In genomic region chr3:195196266-195196665, GRCh38 we compare ENCODE assay signal across 10 cellular contexts.
DNase-seq lines count a peak whose midpoint lies in the region; ATAC-seq, FAIRE-seq and TF ChIP-seq lines count a peak whose summit lies in the region.
"Had no signal": no experiment of that assay in that cellular context is flagged by ENCODE, and none has a peak within 500 bp of the region (broad histone marks: within the 10 kb centered on the region; RNA-seq: fewer than 3 reads in every experiment).

No MANE protein-coding gene starts in this region.

- peak overlapping the region; percentile 66 for H2BK120ac ChIP-seq in IMR-90 (ENCODE audit: low read depth, low read length)
- H2BK120ac ChIP-seq in mesenchymal stem cell (ENCODE audit: low read depth, low read length) = peak overlapping the region; percentile 71

- no peak overlapping the region; the same call in 2 of the 3 replicates for H2BK15ac ChIP-seq in IMR-90 (ENCODE audit: low read depth, low read length)
- no peak overlapping the region for H2BK15ac ChIP-seq in mesenchymal stem cell (ENCODE audit: low read depth, poor library complexity, severe bottlenecking)

- dilution Hi-C loops in IMR-90 (cut with HindIII; ENCODE audit: low sequenced_read_pairs, unreplicated experiment) = no loop called here

- peaks cover 30 to 54% of the 10 kb centered on the region in 2 experiments; a peak in 3 of 4 replicates for H3K79me1 ChIP-seq in IMR-90 (ENCODE audit: low read depth in 1 of 2, low read length in 2 of 2)
- peaks cover 16% of the 10 kb centered on the region for H3K79me1 ChIP-seq in mesenchymal stem cell (replicated peaks; ENCODE audit: low read length, poor library complexity, severe bottlenecking)

- H3K4me3 ChIP-seq in AG04450 (ENCODE audit: low read depth, low read length) (no peak overlapping the region), IMR-90 (ENCODE audit: insufficient read depth, low read depth, low read length) (no peak overlapping the region), mesenchymal stem cell (ENCODE audit: insufficient read depth in 1 of 2, low read depth in 1 of 2, low read length in 2 of 2) (peak overlapping the region in 1 of 2 experiments; percentile 25)

- TF ChIP-seq CTCF in AG04450 (IDR thresholded peaks at IDR 0.05; ENCODE audit: low read depth, low read length) = no peak
- TF ChIP-seq CTCF in IMR-90 (conservative IDR thresholded peaks at IDR 0.05; ENCODE audit: low read depth, low read length) = no peak
- TF ChIP-seq CTCF in GM13976 (IDR thresholded peaks at IDR 0.05; ENCODE audit: borderline replicate concordance, control extremely low read depth, extremely low read depth, insufficient read depth, missing control alignments) = no peak

- H3K4me2 ChIP-seq in IMR-90 (ENCODE audit: low read depth, low read length) (peak overlapping the region; percentile 18), mesenchymal stem cell (ENCODE audit: low read length, poor library complexity, severe bottlenecking) (no peak overlapping the region)

- no peak for TF ChIP-seq RAD21 in IMR-90 (IDR thresholded peaks at IDR 0.05; ENCODE audit: low read length)

- H3K36me3 ChIP-seq in IMR-90 (ENCODE audit: control insufficient read depth, insufficient read depth, low read length) = no peaks in the 10 kb centered on the region
- peaks cover 0 to 8% of the 10 kb centered on the region in 2 experiments for H3K36me3 ChIP-seq in mesenchymal stem cell (ENCODE audit: control insufficient read depth in 1 of 2, insufficient read depth in 2 of 2, low read depth in 1 of 2, low read length in 2 of 2)

- peak overlapping the region; percentile 31 for H3K27ac ChIP-seq in AG04450 (ENCODE audit: low read depth, low read length)
- H3K27ac ChIP-seq in IMR-90 (ENCODE audit: insufficient read depth, low read length) = peak overlapping the region; percentile 63
- H3K27ac ChIP-seq in mesenchymal stem cell (ENCODE audit: low read length, poor library complexity, severe bottlenecking) = peak overlapping the region; percentile 71

- no peak for FAIRE-seq in RCC 7860 (lab: Jason Lieb, UNC)

- no peak overlapping the region for H4K91ac ChIP-seq in IMR-90 (ENCODE audit: insufficient read depth, low read depth, low read length)
- peak overlapping the region; percentile 92 for H4K91ac ChIP-seq in mesenchymal stem cell (ENCODE audit: low read length)

- WGBS in IMR-90 (ENCODE audit: extremely low coverage in 2 of 2, insufficient read length in 1 of 2), 2 experiments = 75% methylated on average over 1 of the region's 5 CpGs; no CpG with 5 or more reads in 1 of the 2 experiments
- 38% methylated on average over 4 of the region's 5 CpGs for WGBS in mesenchymal stem cell

- H3K14ac ChIP-seq in IMR-90 (replicated peaks; ENCODE audit: low read depth, low read length) (no peak overlapping the region), mesenchymal stem cell (ENCODE audit: low read length in 2 of 2) (peak overlapping the region in 1 of 2 experiments; percentile 35)

- H3K9ac ChIP-seq in IMR-90 (ENCODE audit: low read depth, low read length) (peak overlapping the region; percentile 20; the same call in 1 of the 2 replicates), mesenchymal stem cell (ENCODE audit: low read length) (peak overlapping the region; percentile 81)

- H3K9me3 ChIP-seq in AG04450 (ENCODE audit: control insufficient read depth, insufficient read depth, low read length) = peaks cover 6% of the 10 kb centered on the region
- no peaks in the 10 kb centered on the region for H3K9me3 ChIP-seq in IMR-90 (ENCODE audit: control insufficient read depth, insufficient read depth, low read length)
- peaks cover 7% of the 10 kb centered on the region for H3K9me3 ChIP-seq in mesenchymal stem cell (ENCODE audit: control insufficient read depth, low read length)

- H3K4me1 ChIP-seq in IMR-90 (ENCODE audit: control insufficient read depth, insufficient read depth, low read length) = peaks cover 20% of the 10 kb centered on the region
- peaks cover 19% of the 10 kb centered on the region for H3K4me1 ChIP-seq in mesenchymal stem cell (ENCODE audit: control insufficient read depth, insufficient read depth, low read depth, low read length)

- H4K5ac ChIP-seq in IMR-90 (ENCODE audit: low read depth, low read length) = peak overlapping the region; percentile 14

- H3K27me3 ChIP-seq in AG04450 (ENCODE audit: control insufficient read depth, insufficient read depth, low read length) = no peaks in the 10 kb centered on the region
- H3K27me3 ChIP-seq in IMR-90 (ENCODE audit: control insufficient read depth, insufficient read depth, low read length) = no peaks in the 10 kb centered on the region
- no peaks in the 10 kb centered on the region for H3K27me3 ChIP-seq in mesenchymal stem cell (ENCODE audit: control insufficient read depth in 1 of 2, insufficient read depth in 1 of 2, low read length in 2 of 2)

- H3K18ac ChIP-seq in IMR-90 (ENCODE audit: low read depth, low read length) (peak overlapping the region; percentile 7; the same call in 1 of the 2 replicates), mesenchymal stem cell (ENCODE audit: low read depth in 1 of 2, low read length in 2 of 2) (peak overlapping the region; percentile 87 to 93)

- peak overlapping the region; percentile 77 for H2AFZ ChIP-seq in IMR-90 (replicated peaks; ENCODE audit: low read length, poor library complexity)
- no peak overlapping the region for H2AFZ ChIP-seq in mesenchymal stem cell (ENCODE audit: low read depth, low read length)

- peaks cover 13% of the 10 kb centered on the region for H3K9me1 ChIP-seq in IMR-90 (ENCODE audit: insufficient read depth, low read length)

- H2BK5ac ChIP-seq in IMR-90 (ENCODE audit: low read depth, low read length, poor library complexity, severe bottlenecking) (peak overlapping the region; percentile 77), mesenchymal stem cell (ENCODE audit: low read depth, low read length, poor library complexity, severe bottlenecking) (no peak overlapping the region)

- peak overlapping the region; percentile 85; the same call in 1 of the 2 replicates for H2AK5ac ChIP-seq in IMR-90 (ENCODE audit: low read depth, low read length)
- no peak overlapping the region for H2AK5ac ChIP-seq in mesenchymal stem cell (ENCODE audit: low read length, severe bottlenecking)

- TF ChIP-seq POLR2A in IMR-90 (IDR thresholded peaks at IDR 0.05; ENCODE audit: low read depth, low read length) = no peak

- H3K4ac ChIP-seq in IMR-90 (ENCODE audit: low read depth, low read length) (peak overlapping the region; percentile 67), mesenchymal stem cell (ENCODE audit: low read depth in 1 of 2, low read length in 2 of 2) (peak overlapping the region; percentile 88 to 97)

- H2BK12ac ChIP-seq in mesenchymal stem cell (ENCODE audit: low read length in 2 of 2) = peak overlapping the region; percentile 86 to 99

- no peak overlapping the region for H3K56ac ChIP-seq in IMR-90 (ENCODE audit: extremely low read depth, insufficient read depth, low read length)

- in situ Hi-C loops in IMR-90 (cut with MboI; ENCODE audit: low sequenced_read_pairs) (no loop called here), GM13976 (cut with MboI; ENCODE audit: low sequenced_read_pairs, unreplicated experiment) (no loop called here)

- DNase-seq in AG04450 (ENCODE audit: low read depth, low spot score) (no peak), IMR-90 (peak; percentile 61), dedifferentiated amniotic fluid mesenchymal stem cell (ENCODE audit: extremely low spot score) (peak; percentile 55), mesenchymal stem cell (peak; percentile 78), RCC 7860 (ENCODE audit: low spot score) (no peak), GM13976 (ENCODE audit: low spot score) (no peak)
- DNase-seq: activated gamma-delta T cell, DMS153 had no signal

- no TSS peak for BruUV-seq in IMR-90 (replicated peaks; lab: Mats Ljungman, UMichigan)

- CTCF ChIA-PET in AG04450 (lab: Charles Lee) (interaction anchor here (0.6 to 1.6 kb wide), 3 partner anchors 64 to 100 kb away, joined by 3 to 5 read pairs (median 4); partner anchors contain the start of gene XXYLT1), IMR-90 (lab: Yijun Ruan, JAX) (interaction anchor here (0.9 to 1.0 kb wide), 2 partner anchors 14 to 514 kb away, joined by 3 read pairs; no protein-coding TSS in a partner anchor)

- H3K23ac ChIP-seq in IMR-90 (ENCODE audit: low read depth, low read length) (no peak overlapping the region), mesenchymal stem cell (ENCODE audit: low read length in 2 of 2) (no peak overlapping the region)

- H2BK20ac ChIP-seq in IMR-90 (ENCODE audit: low read depth, low read length) = no peak overlapping the region

- H2AK9ac ChIP-seq in IMR-90 (replicated peaks; ENCODE audit: low read depth, low read length, poor library complexity) = peak overlapping the region; percentile 80

- intact Hi-C loops in IMR-90 (cut with micrococcal nuclease) = loop anchor here (5.0 kb wide), 1 partner anchor 89 kb away; no protein-coding TSS in a partner anchor

- peak overlapping the region; percentile 21 to 80; a peak in 3 of 4 replicates for H4K8ac ChIP-seq in IMR-90 (ENCODE audit: low read depth in 2 of 2, low read length in 2 of 2)
- peak overlapping the region; percentile 92 for H4K8ac ChIP-seq in mesenchymal stem cell (ENCODE audit: low read length)

- POLR2A ChIA-PET in AG04450 (lab: Yijun Ruan, JAX) (no interaction called here), IMR-90 (lab: Charles Lee; ENCODE audit: unreplicated experiment) (no interaction called here)

- peak; percentile 89 for ATAC-seq in IMR-90 (ENCODE audit: low read depth)
- ATAC-seq in GM21381 (IDR thresholded peaks at IDR 0.05; ENCODE audit: unreplicated experiment) = no peak
- ATAC-seq in HG02610 (IDR thresholded peaks at IDR 0.05; ENCODE audit: unreplicated experiment) = no peak

- no peaks in the 10 kb centered on the region for H4K20me1 ChIP-seq in IMR-90 (ENCODE audit: insufficient read depth, low read length)

TF ChIP-seq in IMR-90, 13 proteins besides CTCF, POLR2A, EP300 and RAD21 (continues in another document):
- TF ChIP-seq MAZ (IDR thresholded peaks at IDR 0.05; ENCODE audit: borderline replicate concordance, low read depth, low read length) (no peak), ELK1 (IDR thresholded peaks at IDR 0.05; ENCODE audit: borderline replicate concordance, low read depth, low read length) (no peak), RCOR1 (IDR thresholded peaks at IDR 0.05; ENCODE audit: insufficient replicate concordance, low read length) (no peak), CHD1 (IDR thresholded peaks at IDR 0.05; ENCODE audit: low read depth, low read length) (no peak)

Comparison
In these comparisons a context has a peak if more than half of its experiments do, and no peak if none do; other contexts are left out.
1. DNase-seq: peak in IMR-90 (single experiment), dedifferentiated amniotic fluid mesenchymal stem cell (single experiment) and mesenchymal stem cell (single experiment); none in AG04450 (single experiment), RCC 7860 (single experiment) and GM13976 (single experiment).
2. Peak in every context shown above with its lines, with median percentiles within 50 percentile points of each other: H3K27ac ChIP-seq.